In genomic region chr2:215434447-215435260, GRCh38 we compare ENCODE assay signal across 8 cellular contexts. TPM values are rescaled to one million over a fixed set of nuclear protein-coding genes. Genes with fewer than 3 reads are reported as not detected.
DNase-seq lines count a peak whose midpoint lies in the region; ATAC-seq and TF ChIP-seq lines count a peak whose summit lies in the region.

No MANE protein-coding gene starts in this region.

- H2BK5ac ChIP-seq in neuronal stem cell (ENCODE audit: low read length): no peak overlapping the region

- 49 to 52% methylated on average over 10 of the region's 10 CpGs for WGBS in esophagus squamous epithelium, 2 donors
- WGBS in neuronal stem cell (ENCODE audit: extremely low coverage in 2 of 2, insufficient read length in 2 of 2, insufficient replicate concordance in 1 of 2), 2 donors: no CpG with 5 or more reads among the region's 10 CpGs
- WGBS in adrenal gland, 4 donors: 59 to 70% (median 63%) methylated on average over 10 of the region's 10 CpGs

- no peak for ATAC-seq in RWPE2 (ENCODE audit: low read depth)

- TF ChIP-seq POLR2A in esophagus squamous epithelium (IDR thresholded peaks at IDR 0.05) (no peak), adrenal gland (IDR thresholded peaks at IDR 0.05) (no peak)

- no peak overlapping the region for H3K18ac ChIP-seq in neuronal stem cell (ENCODE audit: low read length)

- no peak overlapping the region for H2AK5ac ChIP-seq in neuronal stem cell (ENCODE audit: low read depth, low read length)

- peaks cover 22% of the 10 kb centered on the region for H3K27me3 ChIP-seq in CD8-positive, alpha-beta memory T cell (ENCODE audit: insufficient read depth, low read length, poor library complexity, severe bottlenecking)
- H3K27me3 ChIP-seq in RWPE2 (ENCODE audit: insufficient read depth, poor library complexity, severe bottlenecking) (no peaks in the 10 kb centered on the region), esophagus squamous epithelium (peaks cover 0 to 57% (median 2%) of the 10 kb centered on the region in 4 donors), neuronal stem cell (ENCODE audit: control insufficient read depth in 3 of 3, insufficient read depth in 3 of 3, low read depth in 1 of 3, low read length in 3 of 3) (no peaks in the 10 kb centered on the region), adrenal gland (peaks cover 15% of the 10 kb centered on the region)

- peaks cover 52 to 92% of the 10 kb centered on the region in 2 donors for H3K27me3 Mint-ChIP-seq in CD8-positive, alpha-beta memory T cell

- peaks cover 0 to 9% (median 0%) of the 10 kb centered on the region in 3 donors for H3K36me3 Mint-ChIP-seq in CD8-positive, alpha-beta memory T cell

- no peak overlapping the region for H3K27ac ChIP-seq in CD8-positive, alpha-beta memory T cell (ENCODE audit: low read depth, low read length)
- peak overlapping the region; percentile 97 for H3K27ac ChIP-seq in RWPE2 (ENCODE audit: poor library complexity, severe bottlenecking)
- peak overlapping the region; percentile 66 to 92 (median 86) for H3K27ac ChIP-seq in esophagus squamous epithelium
- no peak overlapping the region for H3K27ac ChIP-seq in neuronal stem cell (replicated peaks; ENCODE audit: low read length)
- peak overlapping the region in 1 of 5 donors; percentile 73 for H3K27ac ChIP-seq in adrenal gland

- no peak overlapping the region for H2BK120ac ChIP-seq in neuronal stem cell (ENCODE audit: low read depth, low read length)

- no peaks in the 10 kb centered on the region for H3K9me3 ChIP-seq in CD8-positive, alpha-beta memory T cell (ENCODE audit: low read length)
- H3K9me3 ChIP-seq in RWPE2 (ENCODE audit: severe bottlenecking) (no peaks in the 10 kb centered on the region), esophagus squamous epithelium (no peaks in the 10 kb centered on the region), neuronal stem cell (replicated peaks in 1 of 2; ENCODE audit: control insufficient read depth in 2 of 2, insufficient read depth in 1 of 2, low read depth in 1 of 2, low read length in 2 of 2) (no peaks in the 10 kb centered on the region), adrenal gland (replicated peaks in 1 of 3) (no peaks in the 10 kb centered on the region)

- peaks cover 20 to 25% (median 22%) of the 10 kb centered on the region in 3 donors for H3K4me1 Mint-ChIP-seq in CD8-positive, alpha-beta memory T cell

- H2BK15ac ChIP-seq in neuronal stem cell (ENCODE audit: low read length): no peak overlapping the region

- peak overlapping the region; percentile 77 for H3K4me2 ChIP-seq in neuronal stem cell (ENCODE audit: insufficient read depth, low read length, poor library complexity, severe bottlenecking)

- H2AFZ ChIP-seq in neuronal stem cell (ENCODE audit: low read length): peak overlapping the region; percentile 97

- no peaks in the 10 kb centered on the region for H3K36me3 ChIP-seq in CD8-positive, alpha-beta memory T cell (ENCODE audit: insufficient read depth, low read length)
- peaks cover 54% of the 10 kb centered on the region for H3K36me3 ChIP-seq in RWPE2 (ENCODE audit: low read depth)
- no peaks in the 10 kb centered on the region for H3K36me3 ChIP-seq in esophagus squamous epithelium
- H3K36me3 ChIP-seq in neuronal stem cell (replicated peaks in 1 of 2; ENCODE audit: control insufficient read depth in 2 of 2, insufficient read depth in 2 of 2, low read length in 2 of 2): peaks cover 4 to 40% of the 10 kb centered on the region in 2 donors
- H3K36me3 ChIP-seq in adrenal gland (replicated peaks in 1 of 2): no peaks in the 10 kb centered on the region

- no peaks in the 10 kb centered on the region for H3K79me1 ChIP-seq in neuronal stem cell (ENCODE audit: low read depth, low read length)

- peaks cover 18% of the 10 kb centered on the region for H3K4me1 ChIP-seq in CD8-positive, alpha-beta memory T cell (ENCODE audit: insufficient read depth, low read length)
- H3K4me1 ChIP-seq in RWPE2 (ENCODE audit: insufficient read depth, poor library complexity, severe bottlenecking) (peaks cover 51% of the 10 kb centered on the region), esophagus squamous epithelium (peaks cover 7 to 40% (median 11%) of the 10 kb centered on the region in 3 donors), neuronal stem cell (ENCODE audit: control insufficient read depth in 2 of 2, insufficient read depth in 1 of 2, low read depth in 1 of 2, low read length in 2 of 2) (peaks cover 0 to 3% of the 10 kb centered on the region in 2 donors), adrenal gland (replicated peaks in 1 of 2) (peaks cover 7 to 17% of the 10 kb centered on the region in 2 donors)

- H3K4me3 Mint-ChIP-seq in CD8-positive, alpha-beta memory T cell: peak overlapping the region; percentile 53 to 77 (median 73)

- TF ChIP-seq CTCF in RWPE2 (IDR thresholded peaks at IDR 0.05; ENCODE audit: poor library complexity, severe bottlenecking) (no peak), esophagus squamous epithelium (IDR thresholded peaks at IDR 0.05) (no peak), adrenal gland (IDR thresholded peaks at IDR 0.05) (no peak)

- H3K23ac ChIP-seq in neuronal stem cell (ENCODE audit: low read depth, low read length, poor library complexity): no peak overlapping the region

- H3K27ac Mint-ChIP-seq in CD8-positive, alpha-beta memory T cell: peak overlapping the region in 2 of 8 donors; percentile 5 to 39

- no peak for DNase-seq in CD8-positive, alpha-beta memory T cell
- DNase-seq in RWPE2 (ENCODE audit: low spot score) (no peak), esophagus squamous epithelium (lab: John Stamatoyannopoulos, UW) (no peak), neuronal stem cell (ENCODE audit: low spot score) (no peak), NCI-H1048 (lab: John Stamatoyannopoulos, UW) (no peak), iPS-NIHi7 (ENCODE audit: extremely low spot score) (no peak), T-helper 9 cell (no peak), adrenal gland (no peak)

- CTCF ChIA-PET in CD8-positive, alpha-beta memory T cell (lab: Charles Lee): no interaction called here

- H2BK12ac ChIP-seq in neuronal stem cell (ENCODE audit: low read length): no peak overlapping the region

- no peak overlapping the region for H4K91ac ChIP-seq in neuronal stem cell (ENCODE audit: low read depth, low read length, poor library complexity)

- no peak overlapping the region for H3K9ac ChIP-seq in neuronal stem cell (ENCODE audit: low read depth, low read length, poor library complexity)

- no peak overlapping the region for H3K4ac ChIP-seq in neuronal stem cell (ENCODE audit: low read length)

- H3K14ac ChIP-seq in neuronal stem cell (ENCODE audit: low read length): no peak overlapping the region

- H3K4me3 ChIP-seq in CD8-positive, alpha-beta memory T cell (ENCODE audit: low read length): peak overlapping the region; percentile 33
- peak overlapping the region; percentile 81 for H3K4me3 ChIP-seq in RWPE2 (ENCODE audit: severe bottlenecking)
- peak overlapping the region; percentile 32 to 70 (median 66) for H3K4me3 ChIP-seq in esophagus squamous epithelium
- peak overlapping the region in 1 of 2 donors; percentile 77 for H3K4me3 ChIP-seq in neuronal stem cell (ENCODE audit: low read length in 2 of 2)
- peak overlapping the region in 1 of 4 donors; percentile 58 for H3K4me3 ChIP-seq in adrenal gland

- POLR2A ChIA-PET in CD8-positive, alpha-beta memory T cell (lab: Charles Lee): no interaction called here

- peaks cover 0 to 3% (median 0%) of the 10 kb centered on the region in 5 donors for H3K9me3 Mint-ChIP-seq in CD8-positive, alpha-beta memory T cell

- intact Hi-C loops in esophagus squamous epithelium (cut with DNase I): no loop called here
- intact Hi-C loops in adrenal gland (cut with DNase I): no loop called here

- H4K8ac ChIP-seq in neuronal stem cell (ENCODE audit: low read depth, low read length): no peak overlapping the region

RNA-seq across cellular contexts. Expression of gene FN1, which starts 1.2 kb away (rescaled TPM):
- total RNA-seq in CD8-positive, alpha-beta memory T cell: under 1 TPM; 0.18 to 0.31 TPM
- polyA plus RNA-seq in CD8-positive, alpha-beta memory T cell: 0.08 TPM
- 100 to 1,000 TPM in 2 of 4 donors, 10 to 100 TPM in 2; 15.7 to 393 (median 112) TPM for total RNA-seq in esophagus squamous epithelium
- polyA plus RNA-seq in neuronal stem cell (2013, experiment 1 of 2): 33.3 TPM
- polyA plus RNA-seq in neuronal stem cell (2013, experiment 2 of 2): 31.4 TPM
- total RNA-seq in adrenal gland: 100 to 1,000 TPM in 5 of 8 donors, 10 to 100 TPM in 3; 44.6 to 322 (median 154) TPM
- 100 to 1,000 TPM in 1 of 3 donors, 10 to 100 TPM in 2; 68.1 to 133 (median 69.9) TPM for polyA plus RNA-seq in adrenal gland

Comparison
In these comparisons a context has a peak if more than half of its experiments do, and no peak if none do; other contexts are left out.
1. H3K27ac ChIP-seq: peak in RWPE2 (single experiment) and esophagus squamous epithelium (4 of 4); none in CD8-positive, alpha-beta memory T cell (single experiment) and neuronal stem cell (single experiment).
2. RNA of gene FN1, which starts 1.2 kb away (total RNA-seq): 15.7 to 393 TPM in esophagus squamous epithelium and 44.6 to 322 TPM in adrenal gland; 0.18 to 0.31 TPM in CD8-positive, alpha-beta memory T cell; every median in the first group is over 10 times any median in the second.